Comparison of ENCODE assay signal across 8 cellular contexts in the genomic region with DNA sequence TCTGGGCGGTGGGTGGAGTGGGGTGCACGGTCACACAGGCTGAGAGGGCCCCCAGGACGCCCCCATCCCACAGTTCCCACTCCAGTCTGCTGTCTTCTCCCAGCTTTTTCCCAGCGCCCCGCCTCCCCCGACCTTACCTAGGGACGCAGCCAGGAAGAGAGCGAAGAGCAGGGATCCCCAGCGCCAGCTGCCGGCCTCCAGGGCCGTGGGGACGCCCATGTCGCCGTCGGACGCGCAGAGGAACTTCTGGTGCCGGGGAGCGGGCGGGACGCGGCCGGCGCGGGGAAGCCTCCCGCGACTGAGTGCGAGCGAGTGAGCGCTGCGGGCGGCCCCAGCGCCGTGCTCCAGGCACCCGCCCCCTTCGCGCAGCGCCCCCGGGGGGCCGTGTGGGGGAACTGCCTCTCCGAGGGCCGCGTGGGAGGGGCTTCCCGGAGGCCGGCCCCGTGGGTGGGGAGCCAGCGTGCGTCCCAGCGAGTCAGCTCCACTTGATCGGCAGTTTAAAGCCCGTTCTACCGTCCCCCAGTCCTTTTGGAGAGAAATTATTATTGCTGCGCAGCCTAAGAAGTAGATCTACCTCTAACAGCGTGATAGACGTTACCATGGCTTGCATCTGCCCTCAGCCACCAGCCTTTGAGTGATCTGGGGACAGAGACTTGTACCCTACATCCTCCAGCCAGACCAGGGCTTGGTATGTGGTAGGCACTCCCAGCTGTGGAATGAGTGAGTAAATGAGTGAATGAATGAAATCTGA.
DNase-seq lines count a peak whose midpoint lies in the region; ATAC-seq and TF ChIP-seq lines count a peak whose summit lies in the region.

A gene (minus strand): TSS at position 300 of the 751 bp plus-strand sequence. CDS start 81 bp downstream, at position 219.

- TF ChIP-seq CTCF in fibroblast of pulmonary artery (IDR thresholded peaks at IDR 0.05; ENCODE audit: low read length, missing control alignments) (peak; percentile 42), nephron (IDR thresholded peaks at IDR 0.05; ENCODE audit: unreplicated experiment in 3 of 3) (peak; percentile 78 to 94 (median 83))

- H3K4me3 ChIP-seq in BLaER1 treated with 17β-estradiol and CSF1 and Interleukin-3, amounts not matched to agents 10 nM and 100 nM, result peak within 1 kb of the TSS; percentile 38 to 96 (median 86)
- peak within 1 kb of the TSS; percentile 53 for H3K4me3 ChIP-seq in fibroblast of pulmonary artery (replicated peaks; ENCODE audit: low read depth, low read length)

- no peaks in the 10 kb centered on the region for H3K36me3 Mint-ChIP-seq in nephron (ENCODE audit: low read depth)

- peaks cover 78 to 98% (median 91%) of the 10 kb centered on the region in 10 experiments for H3K4me1 ChIP-seq in BLaER1 treated with 17β-estradiol and CSF1 and Interleukin-3, amounts not matched to agents 10 nM and 100 nM

- H4K20me1 ChIP-seq in BLaER1 treated with 17β-estradiol and CSF1 and Interleukin-3, amounts not matched to agents 10 nM and 100 nM, result peaks cover 0 to 42% (median 6%) of the 10 kb centered on the region in 11 experiments; a peak in 8 of 22 replicates

- H3K27me3 ChIP-seq in BLaER1 treated with 17β-estradiol and CSF1 and Interleukin-3, amounts not matched to agents 10 nM and 100 nM, result peaks cover 0 to 17% (median 0%) of the 10 kb centered on the region in 11 experiments; a peak in 7 of 22 replicates

- DNase-seq in GM19240 (ENCODE audit: insufficient read length, low spot score), result peak; percentile 70
- peak; percentile 92 for DNase-seq in HK-2 (ENCODE audit: unreplicated experiment)
- peak; percentile 46 for DNase-seq in RKO (ENCODE audit: low spot score)
- peak; percentile 94 for DNase-seq in activated T-helper 9 cell treated with anti-CD3 and anti-CD28 coated beads, Interleukin-2, amount 50 U/mL, for 16 hours (ENCODE audit: low read depth)
- DNase-seq in fibroblast of pulmonary artery (ENCODE audit: low read depth), result peak; percentile 78
- peak; percentile 95 to 99 for DNase-seq in stimulated activated naive CD8-positive, alpha-beta T cell treated with anti-CD3 and anti-CD28 coated beads, Interleukin-15, amount 100 ng/mL, for 72 hours

- peaks cover 0 to 12% (median 7%) of the 10 kb centered on the region in 11 experiments; a peak in 14 of 22 replicates for H3K9me3 ChIP-seq in BLaER1 treated with 17β-estradiol and CSF1 and Interleukin-3, amounts not matched to agents 10 nM and 100 nM (replicated peaks in 1 of 11)

- peak within 1 kb of the TSS; percentile 72 to 79 (median 73) for H3K4me3 Mint-ChIP-seq in nephron
- peak within 1 kb of the TSS; percentile 80 to 83 for H3K4me3 Mint-ChIP-seq in stimulated activated naive CD8-positive, alpha-beta T cell treated with anti-CD3 and anti-CD28 coated beads, Interleukin-15, amount 100 ng/mL, for 72 hours

- no peaks in the 10 kb centered on the region for H3K9me3 Mint-ChIP-seq in nephron
- H3K9me3 Mint-ChIP-seq in stimulated activated naive CD8-positive, alpha-beta T cell treated with anti-CD3 and anti-CD28 coated beads, Interleukin-15, amount 100 ng/mL, for 72 hours, result peaks cover 4 to 7% of the 10 kb centered on the region in 2 donors

- peaks cover 35% of the 10 kb centered on the region for H3K4me1 Mint-ChIP-seq in nephron
- peaks cover 75% of the 10 kb centered on the region for H3K4me1 Mint-ChIP-seq in stimulated activated naive CD8-positive, alpha-beta T cell treated with anti-CD3 and anti-CD28 coated beads, Interleukin-15, amount 100 ng/mL, for 72 hours

- H3K27me3 Mint-ChIP-seq in nephron (ENCODE audit: low read depth), result peaks cover 31% of the 10 kb centered on the region
- no peaks in the 10 kb centered on the region for H3K27me3 Mint-ChIP-seq in stimulated activated naive CD8-positive, alpha-beta T cell treated with anti-CD3 and anti-CD28 coated beads, Interleukin-15, amount 100 ng/mL, for 72 hours

- ATAC-seq in stimulated activated naive CD8-positive, alpha-beta T cell treated with anti-CD3 and anti-CD28 coated beads, Interleukin-15, amount 100 ng/mL, for 72 hours, result peak; percentile 72

- peak within 1 kb of the TSS in 1 of 3 experiments; percentile 36 for H3K27ac Mint-ChIP-seq in nephron
- H3K27ac Mint-ChIP-seq in stimulated activated naive CD8-positive, alpha-beta T cell treated with anti-CD3 and anti-CD28 coated beads, Interleukin-15, amount 100 ng/mL, for 72 hours, result peak within 1 kb of the TSS; percentile 89 to 96

- H3K4me2 ChIP-seq in BLaER1 treated with 17β-estradiol and CSF1 and Interleukin-3, amounts not matched to agents 10 nM and 100 nM, result peak within 1 kb of the TSS; percentile 88 to 100 (median 98)

- H3K9ac ChIP-seq in BLaER1 treated with 17β-estradiol and CSF1 and Interleukin-3, amounts not matched to agents 10 nM and 100 nM, result peak within 1 kb of the TSS; percentile 71 to 92 (median 86)

- peaks cover 0 to 38% (median 2%) of the 10 kb centered on the region in 11 experiments; a peak in 7 of 22 replicates for H3K36me3 ChIP-seq in BLaER1 treated with 17β-estradiol and CSF1 and Interleukin-3, amounts not matched to agents 10 nM and 100 nM

- H3K27ac ChIP-seq in BLaER1 treated with 17β-estradiol and CSF1 and Interleukin-3, amounts not matched to agents 10 nM and 100 nM, result peak within 1 kb of the TSS; percentile 73 to 98 (median 93)

Comparison
In these comparisons a context has a peak if more than half of its experiments do, and no peak if none do; other contexts are left out.
1. Peak in every context shown above with its lines: DNase-seq, ATAC-seq, H3K4me3 ChIP-seq and H3K27ac ChIP-seq.
2. DNase-seq: peak in every context shown above with its lines; median percentile 97 in stimulated activated naive CD8-positive, alpha-beta T cell treated with anti-CD3 and anti-CD28 coated beads, Interleukin-15, amount 100 ng/mL, for 72 hours; 94 in activated T-helper 9 cell treated with anti-CD3 and anti-CD28 coated beads, Interleukin-2, amount 50 U/mL, for 16 hours; 92 in HK-2; 78 in fibroblast of pulmonary artery; 70 in GM19240; 46 in RKO.